30 cellular contexts compared by ENCODE assay signal in the genomic region with DNA sequence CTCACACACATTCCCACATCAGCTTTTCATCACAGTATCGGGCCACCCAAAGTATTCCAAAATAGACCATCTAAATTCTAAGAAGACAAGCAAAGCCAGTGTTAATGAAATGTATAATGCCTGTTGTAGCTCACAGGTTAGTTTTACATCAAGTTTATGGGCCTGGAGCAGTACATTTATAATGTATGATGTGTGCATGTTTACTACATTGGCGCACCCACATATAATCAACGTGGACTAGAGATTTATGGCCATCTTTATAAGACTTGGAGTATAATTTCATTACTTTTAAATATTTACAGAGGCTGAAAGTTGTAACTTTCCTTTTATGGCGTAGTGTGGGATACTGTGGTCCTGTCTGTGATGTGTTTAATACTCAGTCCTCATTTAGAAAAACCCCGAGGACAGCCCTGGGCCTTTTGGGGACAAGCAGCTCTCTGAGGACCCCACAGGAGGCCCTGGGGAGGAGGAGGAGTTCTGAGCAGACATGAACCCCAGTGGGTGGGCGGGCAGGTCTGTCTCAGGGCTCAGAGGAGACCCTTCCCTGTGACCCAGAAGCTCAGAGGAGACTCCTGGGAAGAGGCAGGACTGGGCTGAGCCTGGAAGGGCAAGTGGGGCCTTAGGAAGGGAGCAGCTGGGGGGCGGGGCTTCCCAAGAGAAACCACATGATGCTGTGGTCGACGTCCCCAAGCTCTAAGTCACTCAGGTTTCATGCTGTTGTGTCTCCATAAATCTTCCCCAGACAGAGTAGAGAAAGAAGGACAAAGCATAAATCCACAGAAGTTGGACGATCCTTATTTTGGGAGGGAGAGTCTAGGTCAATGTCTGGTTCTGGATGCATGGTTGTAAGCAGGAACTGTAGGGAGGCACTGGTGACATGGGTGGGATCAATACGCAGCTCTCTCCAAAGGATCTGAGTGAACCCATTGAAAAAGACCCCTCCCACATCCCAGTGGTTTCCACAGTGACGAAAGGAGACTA.
DNase-seq lines count a peak whose midpoint lies in the region; ATAC-seq, FAIRE-seq and TF ChIP-seq lines count a peak whose summit lies in the region.
"Had no signal": no experiment of that assay in that cellular context is flagged by ENCODE, and none has a peak within 500 bp of the region (broad histone marks: within the 10 kb centered on the region; RNA-seq: fewer than 3 reads in every experiment).

No MANE protein-coding gene starts in this region.

- H3K9me3 Mint-ChIP-seq in nephron, result no peaks in the 10 kb centered on the region
- H3K9me3 Mint-ChIP-seq: activated T-helper 17 cell treated with anti-CD3 and anti-CD28 coated beads, Interleukin-2, amount 50 U/mL, for 72 hours; CD4-positive, alpha-beta T cell; stimulated activated naive CD8-positive, alpha-beta T cell treated with anti-CD3 and anti-CD28 coated beads, Interleukin-15, Interleukin-2, amounts not matched to agents 100 ng/mL and 50 ng/mL, for 24 hours; T-helper 2 cell treated with Interferon-gamma antibody and Interleukin-4, amounts not matched to agents 5 μg/mL and 100 μg/mL, for 36 hours had no signal

- peaks cover 36% of the 10 kb centered on the region for H3K4me1 Mint-ChIP-seq in nephron
- H3K4me1 Mint-ChIP-seq: activated T-helper 17 cell treated with anti-CD3 and anti-CD28 coated beads, Interleukin-2, amount 50 U/mL, for 72 hours had no signal

- H3K36me3 Mint-ChIP-seq in nephron (ENCODE audit: low read depth), result no peaks in the 10 kb centered on the region
- H3K36me3 Mint-ChIP-seq: activated naive CD8-positive, alpha-beta T cell; naive thymus-derived CD8-positive, alpha-beta T cell had no signal

- H3K9me3 ChIP-seq in heart right ventricle, result peaks cover 0 to 5% (median 0%) of the 10 kb centered on the region in 11 donors
- H3K9me3 ChIP-seq: testis had no signal

- peak; percentile 20 for DNase-seq in cardiac septum (ENCODE audit: low spot score)
- no peak for DNase-seq in heart right ventricle
- DNase-seq in left colon, result peak; percentile 35 to 54
- DNase-seq in RCC 7860 (ENCODE audit: low spot score), result no peak
- no peak for DNase-seq in NCI-H2081 treated with DMSO at 0.1 percent for 48 hours (lab: John Stamatoyannopoulos, UW)
- DNase-seq in effector CD4-positive, alpha-beta T cell, result no peak
- DNase-seq: activated CD4-positive, alpha-beta T cell treated with anti-CD3 and anti-CD28 coated beads for 4 hours; activated CD8-positive, alpha-beta T cell treated with anti-CD3 and anti-CD28 coated beads, Interleukin-2, amount 10 ng/mL, durations not matched to agents 7 days and 5 days; CD4-positive, alpha-beta T cell; KG1; left ventricle myocardium inferior; naive thymus-derived CD8-positive, alpha-beta T cell; NCI-H1092 treated with DMSO at 0.1 percent for 48 hours; NCI-H1930; NCI-H524 treated with DMSO at 0.1 percent for 48 hours; NK-92 treated with Interleukin-12 subunit alpha and Interleukin-12 subunit beta, amount 100 ng/mL, for 24 hours; PC-9; SHP77 treated with DMSO at 0.1 percent for 48 hours; stimulated activated CD4-positive, alpha-beta T cell treated with anti-CD3 and anti-CD28 coated beads, Interleukin-2, amount 100 ng/mL, for 24 hours; stimulated activated CD8-positive, alpha-beta memory T cell treated with anti-CD3 and anti-CD28 coated beads, Interleukin-4, amount 100 ng/mL, for 48 hours; testis had no signal

- no peaks in the 10 kb centered on the region for H3K27me3 ChIP-seq in heart right ventricle
- H3K27me3 ChIP-seq: testis had no signal

- ATAC-seq in heart right ventricle, result no peak
- ATAC-seq in left colon, result peak; percentile 89
- no peak for ATAC-seq in GM21526 (IDR thresholded peaks at IDR 0.05; ENCODE audit: low FRiP score, unreplicated experiment)
- ATAC-seq: activated CD8-positive, alpha-beta T cell treated with anti-CD3 and anti-CD28 coated beads, Interleukin-2, amount 10 ng/mL, durations not matched to agents 7 days and 5 days; activated T-helper 17 cell treated with anti-CD3 and anti-CD28 coated beads, Interleukin-2, amount 50 U/mL, for 72 hours; naive thymus-derived CD8-positive, alpha-beta T cell had no signal

- H3K27ac ChIP-seq in heart right ventricle, result no peak overlapping the region
- H3K27ac ChIP-seq: left ventricle myocardium inferior, PC-9, testis had no signal

- WGBS in heart right ventricle, 2 donors, result 80 to 83% methylated on average over 12 of the region's 12 CpGs

- peak overlapping the region; percentile 35 to 82 (median 63) for H3K27ac Mint-ChIP-seq in nephron
- H3K27ac Mint-ChIP-seq: activated CD8-positive, alpha-beta T cell treated with anti-CD3 and anti-CD28 coated beads, Interleukin-2, amount 10 ng/mL, durations not matched to agents 7 days and 5 days; activated naive CD8-positive, alpha-beta T cell; activated T-helper 17 cell treated with anti-CD3 and anti-CD28 coated beads, Interleukin-2, amount 50 U/mL, for 72 hours; CD4-positive, alpha-beta T cell; naive thymus-derived CD8-positive, alpha-beta T cell; stimulated activated naive CD8-positive, alpha-beta T cell treated with anti-CD3 and anti-CD28 coated beads, Interleukin-15, Interleukin-2, amounts not matched to agents 100 ng/mL and 50 ng/mL, for 24 hours; T-helper 2 cell treated with Interferon-gamma antibody and Interleukin-4, amounts not matched to agents 5 μg/mL and 100 μg/mL, for 36 hours had no signal

- H3K36me3 ChIP-seq in heart right ventricle, result no peaks in the 10 kb centered on the region
- H3K36me3 ChIP-seq: left ventricle myocardium inferior had no signal

- peaks cover 8% of the 10 kb centered on the region for H3K27me3 Mint-ChIP-seq in nephron (ENCODE audit: low read depth)
- H3K27me3 Mint-ChIP-seq: activated naive CD8-positive, alpha-beta T cell had no signal

- peak overlapping the region in 1 of 3 experiments; percentile 27 for H3K4me3 Mint-ChIP-seq in nephron
- H3K4me3 Mint-ChIP-seq: activated CD8-positive, alpha-beta T cell treated with anti-CD3 and anti-CD28 coated beads, Interleukin-2, amount 10 ng/mL, durations not matched to agents 7 days and 5 days; activated naive CD8-positive, alpha-beta T cell; activated T-helper 17 cell treated with anti-CD3 and anti-CD28 coated beads, Interleukin-2, amount 50 U/mL, for 72 hours; CD4-positive, alpha-beta T cell; naive thymus-derived CD8-positive, alpha-beta T cell; stimulated activated naive CD8-positive, alpha-beta T cell treated with anti-CD3 and anti-CD28 coated beads, Interleukin-15, Interleukin-2, amounts not matched to agents 100 ng/mL and 50 ng/mL, for 24 hours; T-helper 2 cell treated with Interferon-gamma antibody and Interleukin-4, amounts not matched to agents 5 μg/mL and 100 μg/mL, for 36 hours had no signal

- H3K4me3 ChIP-seq in heart right ventricle, result no peak overlapping the region
- H3K4me3 ChIP-seq: left ventricle myocardium inferior, PC-9, smooth muscle cell, testis had no signal

- FAIRE-seq in RCC 7860 (lab: Jason Lieb, UNC), result no peak
- FAIRE-seq: A204.1, H1 had no signal

- no peaks in the 10 kb centered on the region for H3K4me1 ChIP-seq in heart right ventricle
- H3K4me1 ChIP-seq: left ventricle myocardium inferior, testis had no signal

- intact Hi-C loops in cardiac septum (cut with DNase I) (no loop called here), heart right ventricle (cut with DNase I) (no loop called here), left colon (cut with DNase I, micrococcal nuclease) (no loop called here)

- no peak for TF ChIP-seq CTCF in heart right ventricle (IDR thresholded peaks at IDR 0.05)
- no peak for TF ChIP-seq CTCF in nephron (IDR thresholded peaks at IDR 0.05; ENCODE audit: unreplicated experiment in 3 of 3)

Comparison
In these comparisons a context has a peak if more than half of its experiments do, and no peak if none do; other contexts are left out.
1. DNase-seq: peak in cardiac septum (single experiment) and left colon (2 of 2); none in heart right ventricle (0 of 2), RCC 7860 (single experiment), NCI-H2081 treated with DMSO at 0.1 percent for 48 hours (single experiment) and effector CD4-positive, alpha-beta T cell (single experiment).